Comparison of ENCODE assay signal across 8 cellular contexts in genomic region chr12:70609739-70610491, GRCh38. TPM values are rescaled to one million over a fixed set of nuclear protein-coding genes. Genes with fewer than 3 reads are reported as not detected.
A peak's percentile ranks its signal among the peaks of the same experiment; 100 is the strongest.
DNase-seq lines count a peak whose midpoint lies in the region; ATAC-seq, FAIRE-seq and TF ChIP-seq lines count a peak whose summit lies in the region.

No MANE protein-coding gene starts in this region.

- H3K27ac ChIP-seq in right atrium auricular region (peak overlapping the region; percentile 63), psoas muscle (no peak overlapping the region)

- H3K9me3 ChIP-seq in adipocyte (ENCODE audit: control insufficient read depth, low read length) = no peaks in the 10 kb centered on the region
- no peaks in the 10 kb centered on the region for H3K9me3 ChIP-seq in right atrium auricular region
- no peaks in the 10 kb centered on the region for H3K9me3 ChIP-seq in psoas muscle

- peak; percentile 28 to 72 (median 60) for ATAC-seq in psoas muscle
- ATAC-seq in HG03469 (IDR thresholded peaks at IDR 0.05; ENCODE audit: unreplicated experiment) = no peak

- DNase-seq in COR-L47 (lab: John Stamatoyannopoulos, UW) (peak; percentile 57), HTR-8/SVneo (ENCODE audit: insufficient read length, low spot score) (peak; percentile 21), adipocyte (ENCODE audit: low read depth) (peak; percentile 69), right atrium auricular region (ENCODE audit: low spot score) (peak; percentile 74), psoas muscle (peak; percentile 58 to 66), SIG-M5 treated with dmso at 0.1 percent for 504 hours (lab: John Stamatoyannopoulos, UW; ENCODE audit: unreplicated experiment) (no peak), NCI-H2196 treated with DMSO at 0.1 percent for 48 hours (lab: John Stamatoyannopoulos, UW; ENCODE audit: unreplicated experiment) (no peak)

- FAIRE-seq in HTR-8/SVneo (lab: Jason Lieb, UNC) = peak; percentile 46

- no peaks in the 10 kb centered on the region for H3K36me3 ChIP-seq in adipocyte (ENCODE audit: control insufficient read depth, insufficient read depth, low read length, severe bottlenecking)
- H3K36me3 ChIP-seq in right atrium auricular region = no peaks in the 10 kb centered on the region
- H3K36me3 ChIP-seq in psoas muscle (ENCODE audit: insufficient read depth in 1 of 2, low read depth in 1 of 2) = no peaks in the 10 kb centered on the region

- H3K9ac ChIP-seq in adipocyte (ENCODE audit: low read length) = peak overlapping the region; percentile 74

- H3K27me3 ChIP-seq in adipocyte (replicated peaks; ENCODE audit: control insufficient read depth, insufficient read depth, low read length) (no peaks in the 10 kb centered on the region), right atrium auricular region (no peaks in the 10 kb centered on the region), psoas muscle (ENCODE audit: insufficient read depth in 3 of 3, low read length in 2 of 3) (peaks cover 0 to 26% (median 0%) of the 10 kb centered on the region in 3 donors)

- intact Hi-C loops in psoas muscle (cut with DNase I) = no loop called here

- peak overlapping the region; percentile 83 for H3K4me3 ChIP-seq in adipocyte (ENCODE audit: low read length)
- peak overlapping the region; percentile 42 to 62 for H3K4me3 ChIP-seq in right atrium auricular region
- H3K4me3 ChIP-seq in psoas muscle = peak overlapping the region; percentile 59

- WGBS in psoas muscle, 3 donors = 1% methylated on average over 41 to 63 of the region's 63 CpGs

- peaks cover 6% of the 10 kb centered on the region for H3K4me1 ChIP-seq in adipocyte (ENCODE audit: control insufficient read depth, insufficient read depth, low read length)
- H3K4me1 ChIP-seq in right atrium auricular region = peaks cover 0 to 7% of the 10 kb centered on the region in 2 donors
- H3K4me1 ChIP-seq in psoas muscle = no peaks in the 10 kb centered on the region

- TF ChIP-seq CTCF in right atrium auricular region (IDR thresholded peaks at IDR 0.05) (no peak), psoas muscle (IDR thresholded peaks at IDR 0.05) (no peak)

RNA-seq across cellular contexts. Expression of gene PTPRB, which starts 27.3 kb away (rescaled TPM):
- 10 to 100 TPM; 22.0 to 26.1 TPM for total RNA-seq in right atrium auricular region
- 10 to 100 TPM; 10.9 to 32.1 (median 17.8) TPM for total RNA-seq in psoas muscle
- polyA plus RNA-seq in psoas muscle = 1 to 10 TPM; 6.5 to 7.6 (median 7.2) TPM

Comparison
In these comparisons a context has a peak if more than half of its experiments do, and no peak if none do; other contexts are left out.
1. DNase-seq: peak in COR-L47 (single experiment), HTR-8/SVneo (single experiment), adipocyte (single experiment), right atrium auricular region (single experiment) and psoas muscle (2 of 2); none in SIG-M5 treated with dmso at 0.1 percent for 504 hours (single experiment) and NCI-H2196 treated with DMSO at 0.1 percent for 48 hours (single experiment).
2. Peak in every context shown above with its lines, with median percentiles within 50 percentile points of each other: H3K4me3 ChIP-seq.